In genomic region chr7:147824671-147825070, GRCh38 we compare ENCODE assay signal across 8 cellular contexts.
"Had no signal": no experiment of that assay in that cellular context is flagged by ENCODE, and none has a peak within 500 bp of the region (broad histone marks: within the 10 kb centered on the region; RNA-seq: fewer than 3 reads in every experiment).

No MANE protein-coding gene starts in this region.

- FAIRE-seq: H1, H54 had no signal

- H2AFZ ChIP-seq: GM23338 had no signal

- ATAC-seq: GM23338 had no signal

- H3K4me3 ChIP-seq: GM23338 had no signal

- H3K27ac Mint-ChIP-seq: GM23338 had no signal

- H3K4me3 Mint-ChIP-seq: GM23338, H9 had no signal

- H3K4me2 ChIP-seq: GM23338 had no signal

- H3K27ac ChIP-seq: HL-60 had no signal

- DNase-seq: H9, HCEC 1CT, IMR-90, KG1 had no signal
